8 cellular contexts compared by ENCODE assay signal in genomic region chr2:8488001-8488738, GRCh38.
DNase-seq lines count a peak whose midpoint lies in the region; ATAC-seq, FAIRE-seq and TF ChIP-seq lines count a peak whose summit lies in the region.

No MANE protein-coding gene starts in this region.

- H3K4me3 Mint-ChIP-seq in activated T-helper 1 cell treated with anti-CD3 and anti-CD28 coated beads, Interleukin-12 subunit alpha, Interleukin-12 subunit beta, Interleukin-2, Interleukin-4 antibody, amounts not matched to agents 30 ng/mL and 10 ng/mL and 1 ng/mL, durations not matched to agents 14 hours and 24 hours and 36 hours, result peak overlapping the region; percentile 75

- no peaks in the 10 kb centered on the region for H3K9me3 Mint-ChIP-seq in activated T-helper 1 cell treated with anti-CD3 and anti-CD28 coated beads, Interleukin-12 subunit alpha, Interleukin-12 subunit beta, Interleukin-2, Interleukin-4 antibody, amounts not matched to agents 30 ng/mL and 10 ng/mL and 1 ng/mL, durations not matched to agents 14 hours and 24 hours and 36 hours

- H3K27ac ChIP-seq in right lobe of liver (no peak overlapping the region), HepG2 (ENCODE audit: extremely low read length, insufficient read depth, low read length) (no peak overlapping the region), stomach (peak overlapping the region in 3 of 5 donors; percentile 19 to 60 (median 48))

- H3K4me1 Mint-ChIP-seq in activated T-helper 1 cell treated with anti-CD3 and anti-CD28 coated beads, Interleukin-12 subunit alpha, Interleukin-12 subunit beta, Interleukin-2, Interleukin-4 antibody, amounts not matched to agents 30 ng/mL and 10 ng/mL and 1 ng/mL, durations not matched to agents 14 hours and 24 hours and 36 hours (ENCODE audit: low read depth), result peaks cover 61% of the 10 kb centered on the region

- no peaks in the 10 kb centered on the region for H3K79me2 ChIP-seq in HepG2 (ENCODE audit: insufficient read depth, low read length)

- H3K9me3 ChIP-seq in right lobe of liver (no peaks in the 10 kb centered on the region), HepG2 (ENCODE audit: low read length) (no peaks in the 10 kb centered on the region), mononuclear cell (ENCODE audit: low read depth, low read length) (no peaks in the 10 kb centered on the region), stomach (no peaks in the 10 kb centered on the region)

- BruUV-seq in HepG2 (replicated peaks; lab: Mats Ljungman, UMichigan), result no TSS peak

- TF ChIP-seq CTCF in right lobe of liver (IDR thresholded peaks at IDR 0.05), result no peak
- no peak for TF ChIP-seq CTCF in HepG2 (CRISPR knock-in tag; IDR thresholded peaks at IDR 0.05)
- TF ChIP-seq CTCF in stomach (IDR thresholded peaks at IDR 0.05), result no peak

- TF ChIP-seq POLR2A in right lobe of liver (IDR thresholded peaks at IDR 0.05), result no peak
- no peak for TF ChIP-seq POLR2A in HepG2 (IDR thresholded peaks at IDR 0.05; ENCODE audit: insufficient read depth in 1 of 2, low read depth in 2 of 2, low read length in 2 of 2)
- TF ChIP-seq POLR2A in stomach (IDR thresholded peaks at IDR 0.05), result no peak

- H3K4me2 ChIP-seq in HepG2 (ENCODE audit: low read depth, low read length), result no peak overlapping the region

- H3K4me1 ChIP-seq in right lobe of liver (peaks cover 0 to 20% (median 0%) of the 10 kb centered on the region in 4 donors), HepG2 (ENCODE audit: insufficient read depth, low read length) (peaks cover 20% of the 10 kb centered on the region), mononuclear cell (ENCODE audit: insufficient read depth, low read length) (peaks cover 50% of the 10 kb centered on the region), stomach (peaks cover 24 to 59% (median 29%) of the 10 kb centered on the region in 4 donors)

- H3K4me3 ChIP-seq in right lobe of liver, result no peak overlapping the region
- no peak overlapping the region for H3K4me3 ChIP-seq in HepG2 (replicated peaks in 1 of 3; ENCODE audit: insufficient read depth in 1 of 3, low read depth in 2 of 3, low read length in 3 of 3)
- peak overlapping the region; percentile 27 for H3K4me3 ChIP-seq in mononuclear cell (ENCODE audit: low read length)
- H3K4me3 ChIP-seq in stomach, result peak overlapping the region in 1 of 4 donors; percentile 22

- H3K36me3 ChIP-seq in right lobe of liver, result no peaks in the 10 kb centered on the region
- H3K36me3 ChIP-seq in HepG2 (replicated peaks in 1 of 2; ENCODE audit: control insufficient read depth in 1 of 2, insufficient read depth in 2 of 2, low read length in 2 of 2), result no peaks in the 10 kb centered on the region
- H3K36me3 ChIP-seq in stomach, result no peaks in the 10 kb centered on the region

- H3K27me3 Mint-ChIP-seq in activated T-helper 1 cell treated with anti-CD3 and anti-CD28 coated beads, Interleukin-12 subunit alpha, Interleukin-12 subunit beta, Interleukin-2, Interleukin-4 antibody, amounts not matched to agents 30 ng/mL and 10 ng/mL and 1 ng/mL, durations not matched to agents 14 hours and 24 hours and 36 hours (ENCODE audit: insufficient read depth), result no peaks in the 10 kb centered on the region

- FAIRE-seq in HepG2 (lab: Jason Lieb, UNC), result no peak

- no peak for DNase-seq in right lobe of liver
- DNase-seq in HepG2 (ENCODE audit: low spot score), result no peak
- peak; percentile 57 for DNase-seq in activated T-helper 1 cell treated with anti-CD3 and anti-CD28 coated beads, Interleukin-12 subunit alpha, Interleukin-12 subunit beta, Interleukin-2, Interleukin-4 antibody, amounts not matched to agents 30 ng/mL and 10 ng/mL and 1 ng/mL, durations not matched to agents 14 hours and 24 hours and 36 hours (ENCODE audit: low spot score)
- no peak for DNase-seq in stomach
- no peak for DNase-seq in NCI-H1694 treated with DMSO at 0.1 percent for 48 hours (lab: John Stamatoyannopoulos, UW)
- DNase-seq in NCI-H2227 (lab: John Stamatoyannopoulos, UW; ENCODE audit: unreplicated experiment), result no peak

- in situ Hi-C loops in HepG2 (cut with HindIII; ENCODE audit: extremely low pct_ligation_motif_present, low pct_unique_long_range_greater_than_20kb), result no loop called here

- no peak overlapping the region for H3K9ac ChIP-seq in HepG2 (ENCODE audit: insufficient read depth, low read depth, low read length)

- 58% methylated on average over 19 of the region's 23 CpGs for WGBS in right lobe of liver (ENCODE audit: insufficient coverage, low coverage, low lambda C conversion rate, missing lambda C conversion rate)
- 59% methylated on average over 22 of the region's 23 CpGs for WGBS in HepG2 (ENCODE audit: low lambda C conversion rate)
- 74 to 81% (median 78%) methylated on average over 23 of the region's 23 CpGs for WGBS in stomach, 5 donors

- H3K27me3 ChIP-seq in right lobe of liver, result no peaks in the 10 kb centered on the region
- peaks cover 0 to 27% of the 10 kb centered on the region in 2 experiments; a peak in 4 of 5 replicates for H3K27me3 ChIP-seq in HepG2 (ENCODE audit: control insufficient read depth in 1 of 2, insufficient read depth in 2 of 2, low read length in 2 of 2)
- H3K27me3 ChIP-seq in mononuclear cell (ENCODE audit: insufficient read depth, low read length), result no peaks in the 10 kb centered on the region
- peaks cover 0 to 17% (median 0%) of the 10 kb centered on the region in 3 donors for H3K27me3 ChIP-seq in stomach

- intact Hi-C loops in right lobe of liver (cut with DNase I) (no loop called here), HepG2 (cut with micrococcal nuclease; ENCODE audit: unreplicated experiment) (no loop called here), stomach (cut with DNase I; ENCODE audit: low total_unique reads) (no loop called here)
- intact Hi-C loops in activated T-helper 1 cell treated with anti-CD3 and anti-CD28 coated beads, Interleukin-12 subunit alpha, Interleukin-12 subunit beta, Interleukin-2, Interleukin-4 antibody, amounts not matched to agents 30 ng/mL and 10 ng/mL and 1 ng/mL, durations not matched to agents 14 hours and 24 hours and 36 hours (cut with micrococcal nuclease), result loop anchor here (1.0 to 10.0 kb wide), 9 partner anchors 11 to 1285 kb away; partner anchors contain the start of gene ID2

- TF ChIP-seq EP300 in HepG2 (IDR thresholded peaks at IDR 0.05; ENCODE audit: low read depth in 2 of 2, low read length in 2 of 2) (no peak), HepG2 (CRISPR knock-in tag; IDR thresholded peaks at IDR 0.05; ENCODE audit: borderline replicate concordance) (no peak), stomach (IDR thresholded peaks at IDR 0.05) (no peak)

- H3K27ac Mint-ChIP-seq in activated T-helper 1 cell treated with anti-CD3 and anti-CD28 coated beads, Interleukin-12 subunit alpha, Interleukin-12 subunit beta, Interleukin-2, Interleukin-4 antibody, amounts not matched to agents 30 ng/mL and 10 ng/mL and 1 ng/mL, durations not matched to agents 14 hours and 24 hours and 36 hours, result peak overlapping the region; percentile 86

- H4K20me1 ChIP-seq in HepG2 (ENCODE audit: insufficient read depth, low read length), result no peaks in the 10 kb centered on the region

- H3K36me3 Mint-ChIP-seq in activated T-helper 1 cell treated with anti-CD3 and anti-CD28 coated beads, Interleukin-12 subunit alpha, Interleukin-12 subunit beta, Interleukin-2, Interleukin-4 antibody, amounts not matched to agents 30 ng/mL and 10 ng/mL and 1 ng/mL, durations not matched to agents 14 hours and 24 hours and 36 hours (ENCODE audit: low read depth), result no peaks in the 10 kb centered on the region

- H2AFZ ChIP-seq in HepG2 (ENCODE audit: low read length), result no peak overlapping the region

- ATAC-seq in right lobe of liver (peak in 3 of 4 donors; percentile 8 to 23 (median 18)), HepG2 (no peak), HG03457 (IDR thresholded peaks at IDR 0.05; ENCODE audit: unreplicated experiment) (peak; percentile 88)

- POLR2A ChIA-PET in HepG2 (lab: Yijun Ruan, JAX), result no interaction called here

- no peak for TF ChIP-seq RAD21 in HepG2 (CRISPR knock-in tag; IDR thresholded peaks at IDR 0.05)

- CTCF ChIA-PET in HepG2 (lab: Yijun Ruan, JAX; ENCODE audit: low intra/inter-chr PET ratio, low total read pairs), result no interaction called here

TF ChIP-seq in HepG2, 621 proteins besides CTCF, POLR2A, EP300 and RAD21 (continues in another document):
- TF ChIP-seq ZNF607 (CRISPR knock-in tag; IDR thresholded peaks at IDR 0.05; ENCODE audit: borderline replicate concordance), result no peak
- no peak for TF ChIP-seq RARG (CRISPR knock-in tag; IDR thresholded peaks at IDR 0.05; ENCODE audit: low read depth)
- no peak for TF ChIP-seq MTF1 (CRISPR knock-in tag; IDR thresholded peaks at IDR 0.05)
- no peak for TF ChIP-seq ZNF280B (CRISPR knock-in tag; IDR thresholded peaks at IDR 0.05; ENCODE audit: borderline replicate concordance)
- no peak for TF ChIP-seq ZNF431 (CRISPR knock-in tag; IDR thresholded peaks at IDR 0.05; ENCODE audit: borderline replicate concordance, low read depth)
- no peak for TF ChIP-seq TBX2 (CRISPR knock-in tag; IDR thresholded peaks at IDR 0.05; ENCODE audit: borderline replicate concordance)
- no peak for TF ChIP-seq SNAPC5 (CRISPR knock-in tag; IDR thresholded peaks at IDR 0.05; ENCODE audit: borderline replicate concordance)
- no peak for TF ChIP-seq ZNF354B (CRISPR knock-in tag; IDR thresholded peaks at IDR 0.05)
- TF ChIP-seq KDM4B (CRISPR knock-in tag; IDR thresholded peaks at IDR 0.05), result no peak
- no peak for TF ChIP-seq E2F1 (CRISPR knock-in tag; IDR thresholded peaks at IDR 0.05)

Comparison
In these comparisons a context has a peak if more than half of its experiments do, and no peak if none do; other contexts are left out.
1. H3K27ac ChIP-seq: peak in stomach (3 of 5); none in right lobe of liver (0 of 3) and HepG2 (single experiment).